In genomic region chr7:1345796-1346532, GRCh38 we compare ENCODE assay signal across 25 cellular contexts.
A peak's percentile ranks its signal among the peaks of the same experiment; 100 is the strongest.
DNase-seq lines count a peak whose midpoint lies in the region; ATAC-seq, FAIRE-seq and TF ChIP-seq lines count a peak whose summit lies in the region.
"Had no signal": no experiment of that assay in that cellular context is flagged by ENCODE, and none has a peak within 500 bp of the region (broad histone marks: within the 10 kb centered on the region; RNA-seq: fewer than 3 reads in every experiment).

No MANE protein-coding gene starts in this region.

- H3K18ac ChIP-seq in neuronal stem cell (ENCODE audit: low read length): peak overlapping the region; percentile 87

- no peak for FAIRE-seq in kidney (lab: Jason Lieb, UNC)
- FAIRE-seq in small intestine (lab: Jason Lieb, UNC): no peak
- FAIRE-seq: GM18507, RCC 7860 had no signal

- no peaks in the 10 kb centered on the region for H3K4me1 Mint-ChIP-seq in chondrocyte (ENCODE audit: low read depth)
- H3K4me1 Mint-ChIP-seq in HFFc6 (ENCODE audit: low read depth): no peaks in the 10 kb centered on the region
- H3K4me1 Mint-ChIP-seq: H9, IgD-negative memory B cell had no signal

- H3K4me3 ChIP-seq in kidney (ENCODE audit: low read length in 2 of 2) (no peak overlapping the region), neuronal stem cell (ENCODE audit: low read length in 2 of 2) (no peak overlapping the region), aorta (ENCODE audit: low read length in 2 of 2) (no peak overlapping the region), small intestine (ENCODE audit: low read depth in 1 of 2, low read length in 2 of 2) (no peak overlapping the region)
- H3K4me3 ChIP-seq: GM23248, SJCRH30 had no signal

- no peak overlapping the region for H3K23ac ChIP-seq in neuronal stem cell (ENCODE audit: low read depth, low read length, poor library complexity)

- H3K36me3 Mint-ChIP-seq in chondrocyte (ENCODE audit: low read depth) (no peaks in the 10 kb centered on the region), HFFc6 (ENCODE audit: low read depth) (no peaks in the 10 kb centered on the region)
- H3K36me3 Mint-ChIP-seq: CD8-positive, alpha-beta T cell had no signal

- no peak overlapping the region for H3K4me2 ChIP-seq in neuronal stem cell (ENCODE audit: insufficient read depth, low read length, poor library complexity, severe bottlenecking)
- H3K4me2 ChIP-seq: KMS-11 had no signal

- H3K14ac ChIP-seq in neuronal stem cell (ENCODE audit: low read length): no peak overlapping the region

- peak overlapping the region; percentile 47 for H2BK120ac ChIP-seq in neuronal stem cell (ENCODE audit: low read depth, low read length)

- no peak for ATAC-seq in aorta (ENCODE audit: low FRiP score)
- ATAC-seq: CD8-positive, alpha-beta T cell; SK-N-SH treated with all-trans-retinoic acid at 6 μM for 48 hours had no signal

- intact Hi-C loops in kidney (cut with DNase I): no loop called here
- intact Hi-C loops in aorta (cut with DNase I): no loop called here

- peak overlapping the region; percentile 74 for H2BK15ac ChIP-seq in neuronal stem cell (ENCODE audit: low read length)

- no peaks in the 10 kb centered on the region for H3K9me3 ChIP-seq in kidney (ENCODE audit: control insufficient read depth in 1 of 2, low read length in 2 of 2)
- no peaks in the 10 kb centered on the region for H3K9me3 ChIP-seq in neuronal stem cell (replicated peaks in 1 of 2; ENCODE audit: control insufficient read depth in 2 of 2, insufficient read depth in 1 of 2, low read depth in 1 of 2, low read length in 2 of 2)
- no peaks in the 10 kb centered on the region for H3K9me3 ChIP-seq in aorta (ENCODE audit: control insufficient read depth, low read length)
- H3K9me3 ChIP-seq in small intestine (ENCODE audit: control insufficient read depth, low read depth): no peaks in the 10 kb centered on the region
- H3K9me3 ChIP-seq: SJCRH30 had no signal

- no CpG with 5 or more reads among the region's 27 CpGs for WGBS in neuronal stem cell (ENCODE audit: extremely low coverage in 2 of 2, insufficient read length in 2 of 2, insufficient replicate concordance in 1 of 2), 2 donors
- 78 to 85% methylated on average over 26 to 27 of the region's 27 CpGs for WGBS in aorta, 2 donors
- WGBS in small intestine, 3 donors: 68 to 77% (median 73%) methylated on average over 24 to 27 of the region's 27 CpGs

- H2AFZ ChIP-seq in neuronal stem cell (ENCODE audit: low read length): no peak overlapping the region
- H2AFZ ChIP-seq: GM23248 had no signal

- no peak overlapping the region for H4K8ac ChIP-seq in neuronal stem cell (ENCODE audit: low read depth, low read length)

- H3K79me1 ChIP-seq in neuronal stem cell (ENCODE audit: low read depth, low read length): peaks cover 2% of the 10 kb centered on the region

- H3K27ac ChIP-seq in kidney (ENCODE audit: low read depth in 2 of 2, low read length in 2 of 2) (no peak overlapping the region), neuronal stem cell (replicated peaks; ENCODE audit: low read length) (no peak overlapping the region), aorta (ENCODE audit: low read depth in 1 of 2, low read length in 2 of 2) (no peak overlapping the region), small intestine (ENCODE audit: low read depth in 1 of 2, low read length in 1 of 2) (no peak overlapping the region)
- H3K27ac ChIP-seq: C4-2B, GM23248, KMS-11, SJCRH30 had no signal

- no peak overlapping the region for H3K9ac ChIP-seq in kidney (ENCODE audit: low read length in 2 of 2)
- no peak overlapping the region for H3K9ac ChIP-seq in neuronal stem cell (ENCODE audit: low read depth, low read length, poor library complexity)
- H3K9ac ChIP-seq: GM23248, KMS-11 had no signal

- TF ChIP-seq CTCF in chondrocyte (IDR thresholded peaks at IDR 0.05) (no peak), kidney (IDR thresholded peaks at IDR 0.05; ENCODE audit: borderline replicate concordance, extremely low read depth, insufficient read depth) (no peak), HFFc6 (IDR thresholded peaks at IDR 0.05) (no peak)

- H2AK5ac ChIP-seq in neuronal stem cell (ENCODE audit: low read depth, low read length): peak overlapping the region; percentile 88

- H3K36me3 ChIP-seq in kidney (ENCODE audit: control insufficient read depth in 1 of 2, insufficient read depth in 2 of 2, low read length in 2 of 2) (no peaks in the 10 kb centered on the region), neuronal stem cell (replicated peaks in 1 of 2; ENCODE audit: control insufficient read depth in 2 of 2, insufficient read depth in 2 of 2, low read length in 2 of 2) (no peaks in the 10 kb centered on the region), aorta (ENCODE audit: control insufficient read depth in 1 of 2, insufficient read depth in 2 of 2, low read length in 1 of 2) (no peaks in the 10 kb centered on the region), small intestine (ENCODE audit: control insufficient read depth in 2 of 2, insufficient read depth in 2 of 2, low read length in 2 of 2) (no peaks in the 10 kb centered on the region)
- H3K36me3 ChIP-seq: SJCRH30 had no signal

- H2BK5ac ChIP-seq in neuronal stem cell (ENCODE audit: low read length): no peak overlapping the region

- H3K27me3 Mint-ChIP-seq in chondrocyte (ENCODE audit: low read depth): peaks cover 34% of the 10 kb centered on the region
- peaks cover 26% of the 10 kb centered on the region for H3K27me3 Mint-ChIP-seq in HFFc6 (ENCODE audit: insufficient read depth)

- no peak overlapping the region for H3K27ac Mint-ChIP-seq in chondrocyte (ENCODE audit: unreplicated experiment)
- H3K27ac Mint-ChIP-seq in HFFc6: no peak overlapping the region
- H3K27ac Mint-ChIP-seq: CD8-positive, alpha-beta T cell; H9; IgD-negative memory B cell had no signal

- no peak overlapping the region for H4K91ac ChIP-seq in neuronal stem cell (ENCODE audit: low read depth, low read length, poor library complexity)

- no peak overlapping the region for H2BK12ac ChIP-seq in neuronal stem cell (ENCODE audit: low read length)

- DNase-seq in chondrocyte (ENCODE audit: low spot score) (peak; percentile 77), kidney (peak; percentile 55), neuronal stem cell (ENCODE audit: low spot score) (no peak), aorta (peak; percentile 32 to 54), HFFc6 (no peak), small intestine (no peak)
- DNase-seq in activated CD4-positive, alpha-beta T cell treated with anti-CD3 and anti-CD28 coated beads for 4 hours: no peak
- DNase-seq: Calu3; CD8-positive, alpha-beta T cell; DMS153; DND-41; GM23248; H9; MM.1S; NCI-H2029; NCI-H446; NCI-H524 treated with DMSO at 0.1 percent for 48 hours; NCI-H774; SJCRH30 had no signal

- H3K4ac ChIP-seq in neuronal stem cell (ENCODE audit: low read length): no peak overlapping the region

- H3K4me1 ChIP-seq in kidney (ENCODE audit: control insufficient read depth in 1 of 2, insufficient read depth in 1 of 2, low read depth in 1 of 2, low read length in 2 of 2) (no peaks in the 10 kb centered on the region), neuronal stem cell (ENCODE audit: control insufficient read depth in 2 of 2, insufficient read depth in 1 of 2, low read depth in 1 of 2, low read length in 2 of 2) (peaks cover 0 to 2% of the 10 kb centered on the region in 2 donors), aorta (ENCODE audit: control insufficient read depth in 1 of 2, insufficient read depth in 2 of 2, low read length in 2 of 2) (no peaks in the 10 kb centered on the region), small intestine (ENCODE audit: control insufficient read depth in 2 of 2, insufficient read depth in 1 of 2, low read depth in 1 of 2, low read length in 1 of 2) (no peaks in the 10 kb centered on the region)
- H3K4me1 ChIP-seq: SJCRH30 had no signal

- no peak overlapping the region for H3K4me3 Mint-ChIP-seq in chondrocyte (ENCODE audit: unreplicated experiment)
- H3K4me3 Mint-ChIP-seq in HFFc6: no peak overlapping the region
- H3K4me3 Mint-ChIP-seq: CD8-positive, alpha-beta T cell; H9; IgD-negative memory B cell had no signal

- H3K27me3 ChIP-seq in neuronal stem cell (ENCODE audit: control insufficient read depth in 3 of 3, insufficient read depth in 3 of 3, low read depth in 1 of 3, low read length in 3 of 3) (peaks cover 0 to 29% (median 0%) of the 10 kb centered on the region in 3 experiments), aorta (ENCODE audit: control insufficient read depth in 1 of 2, insufficient read depth in 2 of 2, low read length in 1 of 2) (no peaks in the 10 kb centered on the region), small intestine (ENCODE audit: control insufficient read depth in 2 of 2, insufficient read depth in 2 of 2, low read length in 2 of 2) (no peaks in the 10 kb centered on the region)
- H3K27me3 ChIP-seq: SJCRH30 had no signal

- H3K9me3 Mint-ChIP-seq in chondrocyte (ENCODE audit: low read depth) (no peaks in the 10 kb centered on the region), HFFc6 (no peaks in the 10 kb centered on the region)
- H3K9me3 Mint-ChIP-seq: CD8-positive, alpha-beta T cell had no signal

Comparison
In these comparisons a context has a peak if more than half of its experiments do, and no peak if none do; other contexts are left out.
1. DNase-seq: peak in chondrocyte (single experiment), kidney (single experiment) and aorta (2 of 2); none in neuronal stem cell (single experiment), HFFc6 (single experiment), activated CD4-positive, alpha-beta T cell treated with anti-CD3 and anti-CD28 coated beads for 4 hours (0 of 2) and small intestine (single experiment).